ENCODE assay signal across 2 cellular contexts in the genomic region with DNA sequence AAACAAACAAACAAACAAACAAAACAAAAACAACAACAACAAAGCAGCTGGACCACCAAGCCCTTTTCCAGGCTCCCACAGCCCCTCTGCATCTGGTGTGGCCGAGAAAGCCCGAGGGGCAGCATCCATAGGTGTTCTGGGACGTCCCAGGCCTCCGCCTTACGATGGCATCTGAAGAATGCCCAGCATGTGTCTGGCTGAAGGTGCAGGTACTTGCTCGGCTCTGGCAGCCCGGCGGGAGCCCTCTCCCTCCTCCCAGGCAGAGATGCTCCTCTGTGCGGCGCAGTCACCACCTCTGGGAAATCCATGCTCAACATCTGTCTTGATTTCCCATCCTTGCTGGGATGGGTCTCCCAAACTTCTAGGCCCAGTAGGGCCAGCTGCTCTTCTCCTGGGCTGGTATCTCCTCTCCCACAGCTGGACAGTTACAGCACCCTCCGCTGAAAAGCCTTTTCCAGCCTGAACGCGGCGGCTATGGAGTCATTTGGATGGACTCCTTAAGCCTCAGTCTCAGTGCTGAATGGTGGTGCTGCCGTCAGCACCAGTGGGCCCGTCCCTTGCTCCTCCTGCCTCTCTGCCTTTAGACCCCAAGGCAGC.
TF ChIP-seq lines count a peak whose summit lies in the region.

No MANE protein-coding gene starts in this region.

TF ChIP-seq in A549, 52 proteins besides CTCF, POLR2A, EP300 and RAD21:
- TF ChIP-seq CBX8 (IDR thresholded peaks at IDR 0.05) = no peak
- TF ChIP-seq, protein P1, sequence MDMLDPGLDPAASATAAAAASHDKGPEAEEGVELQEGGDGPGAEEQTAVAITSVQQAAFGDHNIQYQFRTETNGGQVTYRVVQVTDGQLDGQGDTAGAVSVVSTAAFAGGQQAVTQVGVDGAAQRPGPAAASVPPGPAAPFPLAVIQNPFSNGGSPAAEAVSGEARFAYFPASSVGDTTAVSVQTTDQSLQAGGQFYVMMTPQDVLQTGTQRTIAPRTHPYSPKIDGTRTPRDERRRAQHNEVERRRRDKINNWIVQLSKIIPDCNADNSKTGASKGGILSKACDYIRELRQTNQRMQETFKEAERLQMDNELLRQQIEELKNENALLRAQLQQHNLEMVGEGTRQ (IDR thresholded peaks at IDR 0.05) = no peak
- no peak for TF ChIP-seq RNF2 (IDR thresholded peaks at IDR 0.05; ENCODE audit: borderline replicate concordance, low read depth)
- TF ChIP-seq, protein P2, sequence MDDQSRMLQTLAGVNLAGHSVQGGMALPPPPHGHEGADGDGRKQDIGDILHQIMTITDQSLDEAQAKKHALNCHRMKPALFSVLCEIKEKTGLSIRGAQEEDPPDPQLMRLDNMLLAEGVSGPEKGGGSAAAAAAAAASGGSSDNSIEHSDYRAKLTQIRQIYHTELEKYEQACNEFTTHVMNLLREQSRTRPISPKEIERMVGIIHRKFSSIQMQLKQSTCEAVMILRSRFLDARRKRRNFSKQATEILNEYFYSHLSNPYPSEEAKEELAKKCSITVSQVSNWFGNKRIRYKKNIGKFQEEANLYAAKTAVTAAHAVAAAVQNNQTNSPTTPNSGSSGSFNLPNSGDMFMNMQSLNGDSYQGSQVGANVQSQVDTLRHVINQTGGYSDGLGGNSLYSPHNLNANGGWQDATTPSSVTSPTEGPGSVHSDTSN (IDR thresholded peaks at IDR 0.05) = no peak
- TF ChIP-seq, protein P3, sequence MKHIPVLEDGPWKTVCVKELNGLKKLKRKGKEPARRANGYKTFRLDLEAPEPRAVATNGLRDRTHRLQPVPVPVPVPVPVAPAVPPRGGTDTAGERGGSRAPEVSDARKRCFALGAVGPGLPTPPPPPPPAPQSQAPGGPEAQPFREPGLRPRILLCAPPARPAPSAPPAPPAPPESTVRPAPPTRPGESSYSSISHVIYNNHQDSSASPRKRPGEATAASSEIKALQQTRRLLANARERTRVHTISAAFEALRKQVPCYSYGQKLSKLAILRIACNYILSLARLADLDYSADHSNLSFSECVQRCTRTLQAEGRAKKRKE (CRISPR knock-in tag; IDR thresholded peaks at IDR 0.05; ENCODE audit: low read depth) = no peak
- TF ChIP-seq CHD4 (IDR thresholded peaks at IDR 0.05; ENCODE audit: borderline replicate concordance) = no peak
- TF ChIP-seq NFE2L2 (conservative IDR thresholded peaks at IDR 0.05; ENCODE audit: low read length) = no peak
- no peak for TF ChIP-seq FOSB (CRISPR knock-in tag; IDR thresholded peaks at IDR 0.05)
- TF ChIP-seq ZNF302 (CRISPR knock-in tag; IDR thresholded peaks at IDR 0.05) = no peak
- TF ChIP-seq JUN (IDR thresholded peaks at IDR 0.05) = no peak
- TF ChIP-seq FOSL2 (IDR thresholded peaks at IDR 0.05) = no peak
- no peak for TF ChIP-seq FOSL2 (CRISPR knock-in tag; IDR thresholded peaks at IDR 0.05)
- no peak for TF ChIP-seq RFX5 (IDR thresholded peaks at IDR 0.05)
- TF ChIP-seq RARB (CRISPR knock-in tag; IDR thresholded peaks at IDR 0.05) = no peak
- TF ChIP-seq MAZ (IDR thresholded peaks at IDR 0.05; ENCODE audit: borderline replicate concordance, low read depth, low read length) = no peak
TF ChIP-seq in A549: peak in this region for 0.

TF ChIP-seq in H1, 55 proteins besides CTCF, POLR2A, EP300 and RAD21:
- TF ChIP-seq CHD1 (IDR thresholded peaks at IDR 0.05; ENCODE audit: low read depth, low read length) (no peak), POU5F1 (IDR thresholded peaks at IDR 0.05; ENCODE audit: low read depth, low read length) (no peak), CTBP2 (IDR thresholded peaks at IDR 0.05; ENCODE audit: borderline replicate concordance, insufficient read depth, insufficient read length, low read length) (no peak), SUZ12 (IDR thresholded peaks at IDR 0.05; ENCODE audit: low read length) (no peak), TEAD4 (IDR thresholded peaks at IDR 0.05; ENCODE audit: low read depth, low read length) (peak; percentile 95)
